Comparison of ENCODE assay signal across 1 cellular context in genomic region chr15:41843571-41843970, GRCh38.
TF ChIP-seq lines count a peak whose summit lies in the region.

No MANE protein-coding gene starts in this region.

TF ChIP-seq in IMR-90, 13 proteins besides CTCF, POLR2A, EP300 and RAD21:
- TF ChIP-seq BHLHE40 (IDR thresholded peaks at IDR 0.05; ENCODE audit: low read depth, low read length): no peak
- TF ChIP-seq NFE2L2 (IDR thresholded peaks at IDR 0.05; ENCODE audit: low read depth, low read length): no peak
- TF ChIP-seq RCOR1 (IDR thresholded peaks at IDR 0.05; ENCODE audit: insufficient replicate concordance, low read length): no peak
- no peak for TF ChIP-seq MAZ (IDR thresholded peaks at IDR 0.05; ENCODE audit: borderline replicate concordance, low read depth, low read length)
- no peak for TF ChIP-seq RFX5 (IDR thresholded peaks at IDR 0.05; ENCODE audit: low read depth, low read length)
- no peak for TF ChIP-seq CHD1 (IDR thresholded peaks at IDR 0.05; ENCODE audit: low read depth, low read length)
- TF ChIP-seq USF2 (IDR thresholded peaks at IDR 0.05; ENCODE audit: low read depth, low read length): no peak
- no peak for TF ChIP-seq MXI1 (IDR thresholded peaks at IDR 0.05; ENCODE audit: borderline replicate concordance, low read depth, low read length)
- no peak for TF ChIP-seq FOS (IDR thresholded peaks at IDR 0.05; ENCODE audit: low read depth, low read length)
- TF ChIP-seq MAFK (IDR thresholded peaks at IDR 0.05; ENCODE audit: low read depth, low read length): no peak
- no peak for TF ChIP-seq SMC3 (IDR thresholded peaks at IDR 0.05; ENCODE audit: low read depth, low read length)
